8 cellular contexts compared by ENCODE assay signal in the genomic region with DNA sequence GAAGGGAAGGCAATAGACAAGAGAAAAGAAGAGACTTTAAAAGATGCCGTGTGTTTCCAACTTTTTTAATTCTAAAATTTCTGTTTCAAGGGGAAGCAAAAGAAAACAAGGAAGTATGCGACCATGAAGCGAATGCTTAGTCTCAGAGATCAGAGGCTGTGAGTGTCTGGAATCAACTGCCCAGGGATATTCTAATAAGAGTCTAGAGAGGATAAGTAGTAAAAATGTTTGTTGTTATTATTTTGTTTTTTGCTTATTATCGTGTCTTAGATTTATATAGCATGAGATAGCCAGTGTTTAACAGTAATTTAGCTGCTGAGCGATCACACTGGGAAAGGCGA. TPM values are rescaled to one million over a fixed set of nuclear protein-coding genes. Genes with fewer than 3 reads are reported as not detected.
DNase-seq lines count a peak whose midpoint lies in the region; ATAC-seq and TF ChIP-seq lines count a peak whose summit lies in the region.

No MANE protein-coding gene starts in this region.

- no peak for TF ChIP-seq CTCF in GM12864 (IDR thresholded peaks at IDR 0.05; ENCODE audit: low read depth, low read length, missing control alignments)
- TF ChIP-seq CTCF in fibroblast of mammary gland (conservative IDR thresholded peaks at IDR 0.05; ENCODE audit: control insufficient read depth, insufficient read depth, low read depth, low read length): no peak
- TF ChIP-seq CTCF in progenitor cell of endocrine pancreas (IDR thresholded peaks at IDR 0.05; ENCODE audit: unreplicated experiment): no peak

- peak overlapping the region; percentile 48; the same call in 1 of the 2 replicates for H3K27ac ChIP-seq in SK-N-MC

- peak overlapping the region; percentile 98 for H3K27ac Mint-ChIP-seq in progenitor cell of endocrine pancreas

- peak overlapping the region; percentile 90 for H3K9ac ChIP-seq in SK-N-MC (ENCODE audit: insufficient read length)

- no peak for ATAC-seq in HG02678 (IDR thresholded peaks at IDR 0.05; ENCODE audit: unreplicated experiment)
- ATAC-seq in HG03175 (IDR thresholded peaks at IDR 0.05; ENCODE audit: unreplicated experiment): no peak

- H3K9me3 ChIP-seq in SK-N-MC (ENCODE audit: low read depth, low read length): no peaks in the 10 kb centered on the region

- peaks cover 24% of the 10 kb centered on the region for H3K36me3 ChIP-seq in SK-N-MC (ENCODE audit: insufficient read depth, low read length)

- no peaks in the 10 kb centered on the region for H3K9me3 Mint-ChIP-seq in progenitor cell of endocrine pancreas (ENCODE audit: low read depth)

- peak overlapping the region; percentile 97 for H3K4me3 Mint-ChIP-seq in progenitor cell of endocrine pancreas (ENCODE audit: low read depth)

- no peaks in the 10 kb centered on the region for H3K27me3 Mint-ChIP-seq in progenitor cell of endocrine pancreas

- peaks cover 11% of the 10 kb centered on the region for H3K36me3 Mint-ChIP-seq in progenitor cell of endocrine pancreas (ENCODE audit: insufficient read depth)

- peaks cover 21% of the 10 kb centered on the region for H3K4me1 Mint-ChIP-seq in progenitor cell of endocrine pancreas (ENCODE audit: low read depth)

- no peak for DNase-seq in GM12864 (ENCODE audit: low read depth)
- no peak for DNase-seq in SK-N-MC (ENCODE audit: low read depth, low spot score)
- no peak for DNase-seq in fibroblast of mammary gland (ENCODE audit: low read depth)
- no peak for DNase-seq in progenitor cell of endocrine pancreas (ENCODE audit: low spot score, unreplicated experiment)
- DNase-seq in AML-193 (lab: John Stamatoyannopoulos, UW): no peak
- DNase-seq in NCI-H1105 (lab: John Stamatoyannopoulos, UW): no peak

- H3K4me3 ChIP-seq in GM12864 (ENCODE audit: low read depth, low read length) (peak overlapping the region; percentile 91), SK-N-MC (peak overlapping the region; percentile 92), fibroblast of mammary gland (ENCODE audit: control insufficient read depth, low read depth, low read length) (peak overlapping the region; percentile 87)

RNA-seq across cellular contexts. Expression of a gene that starts 0.4 kb away (rescaled TPM):
- 48.8 and 51.3 TPM in 2 replicates for total RNA-seq in progenitor cell of endocrine pancreas

RNA-seq across cellular contexts. Expression of a gene that starts 0.5 kb away (rescaled TPM):
- total RNA-seq in progenitor cell of endocrine pancreas: 44.0 and 55.1 TPM in 2 replicates

RNA-seq across cellular contexts. Expression of a gene that starts 49.8 kb away (rescaled TPM):
- total RNA-seq in progenitor cell of endocrine pancreas: 119 and 128 TPM in 2 replicates
